ENCODE assay signal across 8 cellular contexts in the genomic region with DNA sequence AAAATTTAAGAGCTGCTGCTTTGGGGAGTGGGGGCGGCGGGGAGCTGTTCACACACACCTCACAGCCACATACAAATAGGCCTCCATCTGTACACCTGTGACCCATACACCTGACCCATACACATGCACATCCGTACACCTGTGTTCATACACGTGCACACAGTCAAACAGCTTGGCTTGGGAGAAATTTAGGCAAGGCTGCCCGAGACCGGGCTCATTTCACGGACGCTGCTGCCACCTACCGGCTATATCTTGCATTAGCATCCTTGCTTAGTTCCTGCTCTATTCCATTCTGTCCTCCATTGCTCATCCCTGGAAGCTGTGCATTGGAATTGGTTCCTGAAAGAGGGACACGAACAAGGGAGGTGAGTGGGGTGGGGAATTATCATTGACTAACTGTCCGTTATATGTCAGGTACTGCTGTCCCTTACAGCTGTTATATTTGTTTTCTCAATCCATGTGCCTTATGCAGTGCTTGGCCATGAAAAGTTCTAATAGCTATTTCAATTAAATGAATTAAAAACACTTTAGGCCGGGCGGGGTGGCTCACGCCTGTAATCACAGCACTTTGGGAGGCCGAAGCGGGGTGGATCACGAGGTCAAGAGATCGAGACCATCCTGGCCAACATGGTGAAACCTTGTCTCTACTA. TPM values are rescaled to one million over a fixed set of nuclear protein-coding genes. Genes with fewer than 3 reads are reported as not detected.
DNase-seq lines count a peak whose midpoint lies in the region; ATAC-seq, FAIRE-seq and TF ChIP-seq lines count a peak whose summit lies in the region.

No MANE protein-coding gene starts in this region.

- TF ChIP-seq CTCF in D721Med (IDR thresholded peaks at IDR 0.05; ENCODE audit: insufficient read depth, missing control alignments), result peak; percentile 91
- peak in 55 of 56 donors; percentile 84 to 99 (median 96) for TF ChIP-seq CTCF in dorsolateral prefrontal cortex (IDR thresholded peaks at IDR 0.05 in 54 of 56, conservative IDR thresholded peaks at IDR 0.05 in 2 of 56; ENCODE audit: low read depth in 1 of 56, partially characterized antibody in 56 of 56)
- peak; percentile 97 for TF ChIP-seq CTCF in lung (IDR thresholded peaks at IDR 0.05; ENCODE audit: control extremely low read depth, extremely low read depth)

- peak; percentile 63 for FAIRE-seq in D721Med (lab: Jason Lieb, UNC)

- H3K36me3 ChIP-seq in lung (ENCODE audit: control insufficient read depth in 2 of 2, insufficient read depth in 2 of 2, low read length in 2 of 2), result no peaks in the 10 kb centered on the region

- H3K4me3 ChIP-seq in dorsolateral prefrontal cortex, result peak overlapping the region in 6 of 59 donors; percentile 2 to 18 (median 12)
- H3K4me3 ChIP-seq in lung, result no peak overlapping the region

- 22 to 30% methylated on average over 18 of the region's 18 CpGs for WGBS in lung, 2 donors

- DNase-seq in D721Med (ENCODE audit: insufficient read length, low spot score), result peak; percentile 57
- DNase-seq in NCI-H774 (lab: John Stamatoyannopoulos, UW), result peak; percentile 69
- peak; percentile 71 to 77 for DNase-seq in activated CD4-positive, alpha-beta T cell treated with anti-CD3 and anti-CD28 coated beads, Interleukin-2, amount 50 U/mL, for 4 hours
- peak; percentile 56 to 86 (median 78) for DNase-seq in dorsolateral prefrontal cortex
- DNase-seq in lung (ENCODE audit: low spot score), result peak; percentile 81
- DNase-seq in stimulated activated CD8-positive, alpha-beta memory T cell treated with anti-CD3 and anti-CD28 coated beads, Interleukin-15, amount 100 ng/mL, for 24 hours (ENCODE audit: low read depth), result peak; percentile 43

- intact Hi-C loops in dorsolateral prefrontal cortex (cut with DNase I), result loop anchor here (2.0 to 10.0 kb wide), 7 partner anchors 92 to 630 kb away; a partner anchor contains a TSS

- ATAC-seq in HG03460 (IDR thresholded peaks at IDR 0.05; ENCODE audit: unreplicated experiment) (peak; percentile 64), lung (ENCODE audit: insufficient read depth, low FRiP score) (peak; percentile 80), HG02759 (IDR thresholded peaks at IDR 0.05; ENCODE audit: unreplicated experiment) (no peak)

- H3K4me1 ChIP-seq in lung (ENCODE audit: control insufficient read depth in 2 of 2, insufficient read depth in 2 of 2, low read length in 2 of 2), result no peaks in the 10 kb centered on the region

- H3K27me3 ChIP-seq in dorsolateral prefrontal cortex (no peaks in the 10 kb centered on the region), lung (ENCODE audit: control insufficient read depth, insufficient read depth) (no peaks in the 10 kb centered on the region)

- H3K27ac ChIP-seq in dorsolateral prefrontal cortex (no peak overlapping the region), lung (ENCODE audit: low read depth in 1 of 2, low read length in 1 of 2) (no peak overlapping the region)

- no peaks in the 10 kb centered on the region for H3K9me3 ChIP-seq in lung (ENCODE audit: control insufficient read depth in 2 of 2, insufficient read depth in 1 of 2, low read length in 1 of 2)

RNA-seq across cellular contexts. Expression of a gene that starts 37.1 kb away (rescaled TPM):
- 10 to 100 TPM; 17.4 to 59.1 (median 38.8) TPM for total RNA-seq in dorsolateral prefrontal cortex
- total RNA-seq in lung, result 10 to 100 TPM; 48.7 to 69.0 TPM
- 10 to 100 TPM; 10.4 to 17.9 TPM for polyA plus RNA-seq in lung
